8 cellular contexts compared by ENCODE assay signal in the genomic region with DNA sequence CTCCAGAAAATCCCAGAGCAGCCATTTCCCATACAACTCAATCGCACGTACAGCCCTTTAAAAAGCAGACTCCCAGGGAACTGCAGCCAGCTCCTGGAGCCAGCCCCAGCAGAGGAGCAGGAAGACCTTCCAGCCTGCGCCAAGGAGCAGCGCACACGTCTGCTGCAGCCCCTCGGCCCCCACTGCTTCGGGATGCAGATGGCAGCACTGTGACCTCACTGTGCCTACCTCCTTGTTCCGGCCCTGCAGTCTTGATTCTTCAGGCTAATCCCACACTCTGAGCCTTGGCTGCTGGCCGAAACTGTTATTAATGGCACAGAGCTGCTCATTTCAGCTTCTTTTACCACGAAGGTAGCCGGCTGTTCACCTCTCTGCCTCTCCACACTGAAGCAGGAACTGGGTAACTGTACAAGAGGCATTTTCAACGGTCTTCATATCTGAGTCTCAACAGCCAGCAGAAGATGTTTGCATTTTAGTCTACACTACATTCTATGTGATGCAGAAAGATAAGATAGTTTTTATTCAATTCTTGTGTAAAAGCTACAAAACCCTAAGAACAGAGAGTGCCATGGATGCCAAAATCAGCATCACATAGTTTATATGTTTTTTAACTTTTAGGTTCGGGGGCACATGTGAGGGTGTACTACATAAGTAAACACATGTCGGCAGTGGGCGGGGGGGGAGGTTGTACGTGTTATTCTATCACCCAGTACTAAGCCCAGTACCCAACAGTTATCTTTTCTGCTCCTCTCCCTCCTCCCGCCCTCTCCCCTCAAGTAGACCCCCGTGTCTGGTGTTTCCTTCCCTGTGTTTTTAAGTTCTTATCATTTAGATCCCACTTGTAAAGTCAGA.
DNase-seq lines count a peak whose midpoint lies in the region; ATAC-seq and TF ChIP-seq lines count a peak whose summit lies in the region.

No MANE protein-coding gene starts in this region.

- H3K27ac Mint-ChIP-seq in chondrocyte (ENCODE audit: unreplicated experiment), result peak overlapping the region; percentile 41

- ATAC-seq in HG02763 (IDR thresholded peaks at IDR 0.05; ENCODE audit: unreplicated experiment) (no peak), GM18517 (IDR thresholded peaks at IDR 0.05; ENCODE audit: unreplicated experiment) (no peak), HG03520 (IDR thresholded peaks at IDR 0.05; ENCODE audit: unreplicated experiment) (no peak)

- DNase-seq in NCI-H524 treated with DMSO at 0.1 percent for 48 hours (lab: John Stamatoyannopoulos, UW), result peak; percentile 92
- no peak for DNase-seq in chondrocyte (ENCODE audit: low spot score)
- peak; percentile 69 for DNase-seq in posterior vena cava (ENCODE audit: low spot score)
- DNase-seq in HT-29 (ENCODE audit: low spot score), result no peak

- H3K27me3 Mint-ChIP-seq in chondrocyte (ENCODE audit: low read depth), result no peaks in the 10 kb centered on the region

- H3K9me3 Mint-ChIP-seq in chondrocyte (ENCODE audit: low read depth), result no peaks in the 10 kb centered on the region

- no peak for TF ChIP-seq CTCF in chondrocyte (IDR thresholded peaks at IDR 0.05)

- peak overlapping the region; percentile 0; the same call in 1 of the 2 replicates for H3K4me3 ChIP-seq in GM08714 (ENCODE audit: low read length)

- H3K36me3 Mint-ChIP-seq in chondrocyte (ENCODE audit: low read depth), result no peaks in the 10 kb centered on the region

- no peak overlapping the region for H3K4me3 Mint-ChIP-seq in chondrocyte (ENCODE audit: unreplicated experiment)

- peaks cover 77% of the 10 kb centered on the region for H3K4me1 Mint-ChIP-seq in chondrocyte (ENCODE audit: low read depth)

- intact Hi-C loops in posterior vena cava (cut with DNase I), result no loop called here

Comparison
In these comparisons a context has a peak if more than half of its experiments do, and no peak if none do; other contexts are left out.
1. DNase-seq: peak in NCI-H524 treated with DMSO at 0.1 percent for 48 hours (single experiment) and posterior vena cava (single experiment); none in chondrocyte (single experiment) and HT-29 (single experiment).